11 cellular contexts compared by ENCODE assay signal in genomic region chr6:109465772-109466171, GRCh38. TPM values are rescaled to one million over a fixed set of nuclear protein-coding genes. Genes with fewer than 3 reads are reported as not detected.
DNase-seq lines count a peak whose midpoint lies in the region; ATAC-seq and TF ChIP-seq lines count a peak whose summit lies in the region.
"Had no signal": no experiment of that assay in that cellular context is flagged by ENCODE, and none has a peak within 500 bp of the region (broad histone marks: within the 10 kb centered on the region; RNA-seq: fewer than 3 reads in every experiment).

No MANE protein-coding gene starts in this region.

- H3K36me3 ChIP-seq in A673 (ENCODE audit: insufficient read depth, low read length, poor library complexity, severe bottlenecking), result peaks cover 76% of the 10 kb centered on the region

- peaks cover 9 to 92% (median 40%) of the 10 kb centered on the region in 3 donors for H3K36me3 Mint-ChIP-seq in naive thymus-derived CD8-positive, alpha-beta T cell

- TF ChIP-seq CTCF in dorsolateral prefrontal cortex (IDR thresholded peaks at IDR 0.05 in 54 of 56, conservative IDR thresholded peaks at IDR 0.05 in 2 of 56; ENCODE audit: low read depth in 1 of 56, partially characterized antibody in 56 of 56) (peak in 3 of 56 donors; percentile 6 to 20 (median 12)), A673 (conservative IDR thresholded peaks at IDR 0.05; ENCODE audit: low read depth, low read length) (no peak)

- intact Hi-C loops in dorsolateral prefrontal cortex (cut with DNase I), result no loop called here
- intact Hi-C loops in A673 (cut with micrococcal nuclease; ENCODE audit: unreplicated experiment), result no loop called here

- CTCF ChIA-PET in A673 (lab: Charles Lee), result no interaction called here

- peak overlapping the region in 6 of 10 donors; percentile 19 to 78 (median 34) for H3K27ac Mint-ChIP-seq in naive thymus-derived CD8-positive, alpha-beta T cell

- H3K27me3 Mint-ChIP-seq in naive thymus-derived CD8-positive, alpha-beta T cell, result no peaks in the 10 kb centered on the region

- ATAC-seq in naive thymus-derived CD8-positive, alpha-beta T cell, result no peak
- ATAC-seq in HG03025 (IDR thresholded peaks at IDR 0.05; ENCODE audit: low FRiP score, unreplicated experiment) (no peak), GM19023 (IDR thresholded peaks at IDR 0.05; ENCODE audit: unreplicated experiment) (no peak)

- no peaks in the 10 kb centered on the region for H3K9me3 ChIP-seq in A673 (ENCODE audit: low read depth, low read length, poor library complexity, severe bottlenecking)

- DNase-seq in DMS53 treated with DMSO at 0.1 percent for 48 hours (lab: John Stamatoyannopoulos, UW; ENCODE audit: unreplicated experiment) (peak; percentile 96), NCI-H2107 (lab: John Stamatoyannopoulos, UW) (peak; percentile 50), dorsolateral prefrontal cortex (peak in 6 of 10 donors; percentile 50 to 81 (median 65)), A172 (ENCODE audit: low spot score) (no peak), A673 (ENCODE audit: low spot score) (no peak)
- no peak for DNase-seq in naive thymus-derived CD8-positive, alpha-beta T cell
- DNase-seq: mesendoderm, PC-9, spleen had no signal

- peaks cover 30 to 64% (median 50%) of the 10 kb centered on the region in 4 donors for H3K4me1 Mint-ChIP-seq in naive thymus-derived CD8-positive, alpha-beta T cell

- no peak overlapping the region for H3K4me3 Mint-ChIP-seq in naive thymus-derived CD8-positive, alpha-beta T cell

- no TSS peak for BruUV-seq in A673 (replicated peaks; lab: Mats Ljungman, UMichigan)

- POLR2A ChIA-PET in naive thymus-derived CD8-positive, alpha-beta T cell (lab: Charles Lee), result interaction anchor here (0.8 to 1.0 kb wide), 2 partner anchors 10 to 83 kb away, joined by 3 to 4 read pairs; partner anchors contain the start of genes CD164 and MICAL1
- POLR2A ChIA-PET in A673 (lab: Charles Lee; ENCODE audit: low non-redundant PET), result no interaction called here

- no peaks in the 10 kb centered on the region for H3K4me1 ChIP-seq in A673 (ENCODE audit: insufficient read depth, low read length, poor library complexity, severe bottlenecking)

- H3K27ac ChIP-seq in dorsolateral prefrontal cortex, result peak overlapping the region in 58 of 59 donors; percentile 42 to 94 (median 86)
- H3K27ac ChIP-seq in A673 (ENCODE audit: low read depth, low read length, poor library complexity, severe bottlenecking), result no peak overlapping the region
- H3K27ac ChIP-seq: PC-9, spleen had no signal

- H3K27me3 ChIP-seq in dorsolateral prefrontal cortex (no peaks in the 10 kb centered on the region), A673 (replicated peaks; ENCODE audit: insufficient read depth, low read depth, low read length, poor library complexity) (no peaks in the 10 kb centered on the region)
- H3K27me3 ChIP-seq: spleen had no signal

- H3K4me3 ChIP-seq in dorsolateral prefrontal cortex, result peak overlapping the region in 35 of 59 donors; percentile 1 to 51 (median 23)
- no peak overlapping the region for H3K4me3 ChIP-seq in A673 (ENCODE audit: low read depth, low read length, poor library complexity, severe bottlenecking)
- H3K4me3 ChIP-seq: PC-9, spleen had no signal

- peaks cover 0 to 3% (median 0%) of the 10 kb centered on the region in 9 donors for H3K9me3 Mint-ChIP-seq in naive thymus-derived CD8-positive, alpha-beta T cell

RNA-seq across cellular contexts. Expression of gene MICAL1, which starts 10.2 kb away (rescaled TPM):
- total RNA-seq in dorsolateral prefrontal cortex (10 to 100 TPM; 22.6 to 77.0 (median 42.3) TPM), A673 (2021) (4.8 and 8.1 TPM in 2 replicates)
- total RNA-seq in naive thymus-derived CD8-positive, alpha-beta T cell, result 10 to 100 TPM; 56.5 to 60.1 TPM
- 10 to 100 TPM in 2 of 3 donors, 1 to 10 TPM in 1; 8.9 to 13.8 (median 13.2) TPM for polyA plus RNA-seq in naive thymus-derived CD8-positive, alpha-beta T cell
- total RNA-seq in A172 (2014; rRNA removed; shearing (Covaris generic)), result 34.2 and 37.3 TPM in 2 replicates

RNA-seq across cellular contexts. Expression of gene ZBTB24, which starts 17.2 kb away (rescaled TPM):
- total RNA-seq in dorsolateral prefrontal cortex, result 10 to 100 TPM in 61 of 120 experiments, 1 to 10 TPM in 59; 5.4 to 12.6 (median 10.0) TPM
- 10 to 100 TPM; 21.1 to 24.7 TPM for total RNA-seq in naive thymus-derived CD8-positive, alpha-beta T cell
- polyA plus RNA-seq in naive thymus-derived CD8-positive, alpha-beta T cell, result 1 to 10 TPM; 6.6 to 8.8 (median 8.2) TPM
- 7.9 and 9.8 TPM in 2 replicates for total RNA-seq in A172 (2014; rRNA removed; shearing (Covaris generic))
- total RNA-seq in A673 (2021), result 12.9 and 15.5 TPM in 2 replicates

RNA-seq across cellular contexts. Expression of gene SMPD2, which starts 25.2 kb away (rescaled TPM):
- 10 to 100 TPM in 28 of 120 experiments, 1 to 10 TPM in 92; 3.5 to 16.3 (median 7.9) TPM for total RNA-seq in dorsolateral prefrontal cortex
- total RNA-seq in naive thymus-derived CD8-positive, alpha-beta T cell, result 10 to 100 TPM; 15.1 to 16.3 TPM
- 1 to 10 TPM; 5.8 to 8.2 (median 6.7) TPM for polyA plus RNA-seq in naive thymus-derived CD8-positive, alpha-beta T cell
- total RNA-seq in A172 (2014; rRNA removed; shearing (Covaris generic)), result 9.1 and 13.1 TPM in 2 replicates
- 8.6 and 11.6 TPM in 2 replicates for total RNA-seq in A673 (2021)

RNA-seq across cellular contexts. Expression of gene PPIL6, which starts 25.3 kb away (rescaled TPM):
- total RNA-seq in dorsolateral prefrontal cortex (10 to 100 TPM in 73 of 120 experiments, 1 to 10 TPM in 47; 5.2 to 18.3 (median 10.6) TPM), A673 (2021) (1.8 and 2.6 TPM in 2 replicates)
- 1 to 10 TPM in 1 of 2 experiments, under 1 TPM in 1; 0.66 to 1.3 TPM for total RNA-seq in naive thymus-derived CD8-positive, alpha-beta T cell
- polyA plus RNA-seq in naive thymus-derived CD8-positive, alpha-beta T cell, result 1 to 10 TPM in 1 of 3 donors, under 1 TPM in 2; 0.25 to 1.7 (median 0.63) TPM
- total RNA-seq in A172 (2014; rRNA removed; shearing (Covaris generic)), result 1.7 and 2.4 TPM in 2 replicates

Comparison
In these comparisons a context has a peak if more than half of its experiments do, and no peak if none do; other contexts are left out.
1. DNase-seq: peak in DMS53 treated with DMSO at 0.1 percent for 48 hours (single experiment), NCI-H2107 (single experiment) and dorsolateral prefrontal cortex (6 of 10); none in naive thymus-derived CD8-positive, alpha-beta T cell (0 of 10), A172 (single experiment) and A673 (single experiment).